In the genomic region with DNA sequence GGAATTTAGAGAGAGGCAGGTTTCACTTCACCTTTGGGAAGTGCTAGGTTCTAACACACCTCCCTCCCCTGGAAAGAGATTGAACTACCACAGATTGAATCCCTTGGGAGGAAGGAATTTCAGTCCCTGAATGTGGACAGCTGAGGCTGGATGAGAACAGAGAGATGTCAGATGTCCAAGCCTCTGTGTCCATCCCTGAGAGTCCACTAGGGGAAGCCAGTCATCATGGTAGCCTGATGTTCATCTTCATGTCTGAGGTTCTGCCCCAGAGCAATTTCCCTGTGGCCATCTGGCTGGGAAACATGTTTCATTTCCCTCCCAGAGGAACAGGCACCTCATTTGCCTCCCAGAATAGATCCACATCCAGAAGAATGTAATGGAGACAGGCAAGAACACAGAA, we compare ENCODE assay signal across 9 cellular contexts. TPM values are rescaled to one million over a fixed set of nuclear protein-coding genes. Genes with fewer than 3 reads are reported as not detected.
A peak's percentile ranks its signal among the peaks of the same experiment; 100 is the strongest.
DNase-seq lines count a peak whose midpoint lies in the region; ATAC-seq and TF ChIP-seq lines count a peak whose summit lies in the region.
"Not testable (repeated sequence)": the region's sequence is repeated elsewhere in the genome, so short reads cannot be mapped to it uniquely, and the experiment has no call there.
"Had no signal": no experiment of that assay in that cellular context is flagged by ENCODE, and none has a peak within 500 bp of the region (broad histone marks: within the 10 kb centered on the region; RNA-seq: fewer than 3 reads in every experiment).

No MANE protein-coding gene starts in this region.

- not testable (repeated sequence) for H3K4me2 ChIP-seq in osteoblast (ENCODE audit: insufficient read depth, low read length)

- H3K79me2 ChIP-seq in osteoblast (ENCODE audit: insufficient read depth, low read length) = not testable (repeated sequence)

- in situ Hi-C loops in brain microvascular endothelial cell (cut with HindIII; ENCODE audit: low pct_ligation_motif_present, low sequenced_read_pairs) = not testable (repeated sequence)

- not testable (repeated sequence) for H3K27me3 ChIP-seq in brain microvascular endothelial cell (replicated peaks); osteoblast (ENCODE audit: insufficient read depth, low read length)

- H4K20me1 ChIP-seq in osteoblast (ENCODE audit: insufficient read depth, low read length) = not testable (repeated sequence)

- H3K9me3 ChIP-seq in osteoblast (ENCODE audit: low read depth, low read length) = not testable (repeated sequence)

- not testable (repeated sequence) for H3K4me3 ChIP-seq in AG09309 (ENCODE audit: control insufficient read depth, low read depth, low read length); brain microvascular endothelial cell (ENCODE audit: low read depth, low read length); fibroblast of mammary gland (ENCODE audit: control insufficient read depth, low read depth, low read length); osteoblast (ENCODE audit: insufficient read depth, low read length)

- not testable (repeated sequence) for DNase-seq in AG09309 (ENCODE audit: low read depth); brain microvascular endothelial cell; left lobe of liver (ENCODE audit: low spot score); osteoblast (ENCODE audit: insufficient read length, low spot score, missing footprints)
- DNase-seq in GM03348 (ENCODE audit: low spot score) (peak; percentile 6), HT1080 (ENCODE audit: low read depth) (peak; percentile 15), fibroblast of mammary gland (ENCODE audit: low read depth) (peak; percentile 22)

- TF ChIP-seq CTCF in AG09309 (IDR thresholded peaks at IDR 0.05; ENCODE audit: control insufficient read depth, insufficient read depth, low read depth, low read length, missing control alignments) (peak; percentile 31), brain microvascular endothelial cell (IDR thresholded peaks at IDR 0.05; ENCODE audit: low read depth, low read length, missing control alignments) (peak; percentile 42), fibroblast of mammary gland (conservative IDR thresholded peaks at IDR 0.05; ENCODE audit: control insufficient read depth, insufficient read depth, low read depth, low read length) (peak; percentile 32), osteoblast (IDR thresholded peaks at IDR 0.05; ENCODE audit: extremely low read depth, low read depth, low read length) (peak; percentile 34)

- H3K4me1 ChIP-seq in osteoblast (ENCODE audit: insufficient read depth, low read length) = peaks cover 11% of the 10 kb centered on the region

- H2AFZ ChIP-seq in osteoblast (ENCODE audit: low read length) = not testable (repeated sequence)

- not testable (repeated sequence) for H3K36me3 ChIP-seq in brain microvascular endothelial cell (replicated peaks); osteoblast (ENCODE audit: insufficient read depth, low read length)

- ATAC-seq in SK-N-SH treated with all-trans-retinoic acid at 6 μM for 48 hours (peak; percentile 39), left lobe of liver (peak; percentile 83)

- not testable (repeated sequence) for H3K27ac ChIP-seq in brain microvascular endothelial cell; osteoblast (ENCODE audit: low read depth, low read length)

RNA-seq across cellular contexts. Expression of a gene that starts 30.1 kb away (rescaled TPM):
- total RNA-seq in HT1080 (2014; rRNA removed; shearing (Covaris generic)) = 5.9 and 11.3 TPM in 2 replicates
- 1.4 and 1.9 TPM in 2 replicates for polyA plus RNA-seq in HT1080 (2015; cell fraction: cytosol; rRNA removed)
- polyA plus RNA-seq in HT1080 (2015; cell fraction: nucleus; rRNA removed) = 3.0 and 5.7 TPM in 2 replicates
- total RNA-seq in left lobe of liver (0.65 TPM), osteoblast (1.8 and 2.9 TPM in 2 replicates)
- total RNA-seq: SJSA1 had no signal
